20 cellular contexts compared by ENCODE assay signal in genomic region chrX:55524487-55524886, GRCh38. TPM values are rescaled to one million over a fixed set of nuclear protein-coding genes. Genes with fewer than 3 reads are reported as not detected.
DNase-seq lines count a peak whose midpoint lies in the region; TF ChIP-seq lines count a peak whose summit lies in the region.
"Had no signal": no experiment of that assay in that cellular context is flagged by ENCODE, and none has a peak within 500 bp of the region (broad histone marks: within the 10 kb centered on the region; RNA-seq: fewer than 3 reads in every experiment).

No MANE protein-coding gene starts in this region.

- H3K4me1 ChIP-seq in mesendoderm (ENCODE audit: control insufficient read depth, low read depth, low read length) = no peaks in the 10 kb centered on the region
- no peaks in the 10 kb centered on the region for H3K4me1 ChIP-seq in transverse colon
- H3K4me1 ChIP-seq: BE2C, heart left ventricle, Peyer's patch had no signal

- TF ChIP-seq CTCF in C4-2B (conservative IDR thresholded peaks at IDR 0.05) (peak; percentile 22), epithelial cell of esophagus (IDR thresholded peaks at IDR 0.05; ENCODE audit: insufficient read depth, low read depth, low read length, missing control alignments) (no peak), transverse colon (IDR thresholded peaks at IDR 0.05) (no peak), GM13976 (IDR thresholded peaks at IDR 0.05; ENCODE audit: borderline replicate concordance, control extremely low read depth, extremely low read depth, insufficient read depth, missing control alignments) (no peak)

- intact Hi-C loops in transverse colon (cut with DNase I; ENCODE audit: low total_unique reads) = no loop called here

- H3K9me3 ChIP-seq in transverse colon = no peaks in the 10 kb centered on the region
- H3K9me3 ChIP-seq: BE2C, heart left ventricle, ovary, Peyer's patch had no signal

- no peak overlapping the region for H3K23ac ChIP-seq in mesendoderm (ENCODE audit: low read length)

- H3K4me2 ChIP-seq in mesendoderm (ENCODE audit: low read length) = no peak overlapping the region
- H3K4me2 ChIP-seq: KMS-11, smooth muscle cell had no signal

- H3K27ac ChIP-seq in C4-2B (no peak overlapping the region), mesendoderm (ENCODE audit: low read depth, low read length) (no peak overlapping the region), transverse colon (no peak overlapping the region)
- H3K27ac ChIP-seq: heart left ventricle, KMS-11, ovary, Peyer's patch had no signal

- H3K4ac ChIP-seq in mesendoderm (ENCODE audit: low read depth, low read length) = no peak overlapping the region

- no peak for TF ChIP-seq POLR2A in transverse colon (IDR thresholded peaks at IDR 0.05)

- no peak overlapping the region for H2BK5ac ChIP-seq in mesendoderm (ENCODE audit: low read length)

- H3K56ac ChIP-seq in mesendoderm (ENCODE audit: low read length) = no peak overlapping the region

- no peak overlapping the region for H3K18ac ChIP-seq in mesendoderm (ENCODE audit: low read length)

- H3K79me2 ChIP-seq in mesendoderm (ENCODE audit: control insufficient read depth, insufficient read depth, low read length) = no peaks in the 10 kb centered on the region

- in situ Hi-C loops in transverse colon (cut with MboI; ENCODE audit: low pct_ligation_motif_present in 1 of 4, low pct_unique_long_range_greater_than_20kb in 1 of 4, low sequenced_read_pairs in 3 of 4) (no loop called here), GM13976 (cut with MboI; ENCODE audit: low sequenced_read_pairs, unreplicated experiment) (no loop called here)

- H2BK120ac ChIP-seq in mesendoderm (ENCODE audit: low read depth, low read length) = no peak overlapping the region

- H4K5ac ChIP-seq in mesendoderm (ENCODE audit: low read length) = no peak overlapping the region

- H3K4me3 ChIP-seq in epithelial cell of esophagus (ENCODE audit: low read length) = no peak overlapping the region
- no peak overlapping the region for H3K4me3 ChIP-seq in mesendoderm (ENCODE audit: low read length)
- no peak overlapping the region for H3K4me3 ChIP-seq in transverse colon
- H3K4me3 ChIP-seq: heart left ventricle, ovary, Peyer's patch, smooth muscle cell had no signal

- H2AK5ac ChIP-seq in mesendoderm (ENCODE audit: low read length) = no peak overlapping the region

- no CpG with 5 or more reads among the region's 3 CpGs for WGBS in mesendoderm (ENCODE audit: extremely low coverage, insufficient coverage, low lambda C conversion rate)
- 45 to 67% methylated on average over 1 to 3 of the region's 3 CpGs for WGBS in transverse colon (ENCODE audit: low coverage in 1 of 2), 2 donors

- H3K27me3 ChIP-seq in mesendoderm (ENCODE audit: insufficient read depth, low read length, poor library complexity) (no peaks in the 10 kb centered on the region), transverse colon (no peaks in the 10 kb centered on the region)
- H3K27me3 ChIP-seq: BE2C, ovary, Peyer's patch had no signal

- H3K79me1 ChIP-seq in mesendoderm (ENCODE audit: low read length) = no peaks in the 10 kb centered on the region

- H2BK15ac ChIP-seq in mesendoderm (replicated peaks; ENCODE audit: low read depth) = no peak overlapping the region

- TF ChIP-seq EP300 in transverse colon (IDR thresholded peaks at IDR 0.05; ENCODE audit: low read depth) = no peak

- H3K9ac ChIP-seq in mesendoderm (ENCODE audit: low read length) = no peak overlapping the region
- H3K9ac ChIP-seq: KMS-11 had no signal

- no peaks in the 10 kb centered on the region for H3K36me3 ChIP-seq in mesendoderm (ENCODE audit: control insufficient read depth, insufficient read depth, low read length)
- no peaks in the 10 kb centered on the region for H3K36me3 ChIP-seq in transverse colon
- H3K36me3 ChIP-seq: BE2C, heart left ventricle, ovary, Peyer's patch had no signal

- peak; percentile 1 for DNase-seq in NCI-H460 (ENCODE audit: extremely low read depth, low read depth)
- DNase-seq in epithelial cell of esophagus (ENCODE audit: low read depth) = peak; percentile 1
- DNase-seq in mesendoderm = peak; percentile 0
- no peak for DNase-seq in hepatic stellate cell (ENCODE audit: low spot score)
- DNase-seq in NCI-H748 (lab: John Stamatoyannopoulos, UW; ENCODE audit: unreplicated experiment) = no peak
- no peak for DNase-seq in transverse colon
- no peak for DNase-seq in GM13976 (ENCODE audit: low spot score)
- DNase-seq: amniotic stem cell; BE2C; DMS79 treated with DMSO at 0.1 percent for 48 hours; heart left ventricle; NCI-H1694; NCI-H446 treated with DMSO at 0.1 percent for 48 hours; ovary; Peyer's patch; stimulated activated naive CD8-positive, alpha-beta T cell treated with anti-CD3 and anti-CD28 coated beads, Interleukin-15, Interleukin-2, amounts not matched to agents 100 U/mL and 50 U/mL, for 24 hours; T-helper 1 cell had no signal

- no peak overlapping the region for H4K8ac ChIP-seq in mesendoderm (ENCODE audit: low read depth, low read length)

RNA-seq across cellular contexts. Expression of gene USP51, which starts 34.8 kb away (rescaled TPM):
- 0.49 and 0.67 TPM in 2 replicates for total RNA-seq in NCI-H460 (2014; rRNA removed; shearing (Covaris generic))
- 0.53 and 0.93 TPM in 2 replicates for polyA plus RNA-seq in NCI-H460 (2014; cell fraction: nucleus; rRNA removed)
- polyA plus RNA-seq in mesendoderm (2013, experiment 1 of 2) = 4.7 TPM
- polyA plus RNA-seq in mesendoderm (2013, experiment 2 of 2) = 4.7 TPM
- total RNA-seq in transverse colon = under 1 TPM in 2 of 4 donors, not detected in 2; 0.64 to 0.68 TPM

Comparison
In these comparisons a context has a peak if more than half of its experiments do, and no peak if none do; other contexts are left out.
1. DNase-seq: peak in NCI-H460 (single experiment), epithelial cell of esophagus (single experiment) and mesendoderm (single experiment); none in hepatic stellate cell (single experiment), NCI-H748 (single experiment), transverse colon (single experiment) and GM13976 (single experiment).